ENCODE assay signal across 1 cellular context in the genomic region with DNA sequence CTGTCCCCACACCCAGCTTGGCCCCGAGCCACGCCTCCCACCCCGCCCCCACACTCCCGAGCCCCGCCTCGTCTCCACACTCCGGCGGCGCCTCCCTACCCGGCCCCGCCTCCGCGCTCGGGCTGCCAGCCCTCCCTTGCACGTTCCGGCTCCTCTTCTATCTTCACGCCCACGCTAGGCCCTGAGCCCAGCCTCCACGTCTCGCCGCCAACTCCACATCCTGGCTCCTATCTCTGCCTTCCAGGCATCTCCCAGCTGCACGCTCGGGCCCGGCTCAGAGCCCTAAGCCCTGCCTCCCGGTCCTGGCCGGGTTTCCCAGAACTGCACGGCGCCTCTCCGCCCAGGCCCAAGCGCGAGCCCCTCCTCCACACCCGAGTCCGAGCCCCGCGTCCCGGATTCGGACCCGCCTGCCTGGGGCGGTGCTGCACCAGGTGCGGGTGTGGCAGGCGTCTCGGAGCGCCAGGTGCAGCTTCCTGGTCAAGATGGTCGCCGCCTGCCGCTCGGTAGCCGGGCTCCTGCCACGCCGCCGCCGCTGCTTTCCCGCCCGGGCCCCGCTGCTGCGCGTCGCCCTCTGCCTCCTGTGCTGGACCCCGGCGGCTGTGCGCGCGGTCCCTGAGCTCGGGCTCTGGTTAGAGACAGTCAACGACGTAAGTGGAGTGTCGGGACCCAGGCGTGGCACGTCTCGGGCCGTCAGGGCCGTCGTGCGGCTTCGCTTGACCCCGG.
A peak's percentile ranks its signal among the peaks of the same experiment; 100 is the strongest.
TF ChIP-seq lines count a peak whose summit lies in the region.

A gene with protein sequence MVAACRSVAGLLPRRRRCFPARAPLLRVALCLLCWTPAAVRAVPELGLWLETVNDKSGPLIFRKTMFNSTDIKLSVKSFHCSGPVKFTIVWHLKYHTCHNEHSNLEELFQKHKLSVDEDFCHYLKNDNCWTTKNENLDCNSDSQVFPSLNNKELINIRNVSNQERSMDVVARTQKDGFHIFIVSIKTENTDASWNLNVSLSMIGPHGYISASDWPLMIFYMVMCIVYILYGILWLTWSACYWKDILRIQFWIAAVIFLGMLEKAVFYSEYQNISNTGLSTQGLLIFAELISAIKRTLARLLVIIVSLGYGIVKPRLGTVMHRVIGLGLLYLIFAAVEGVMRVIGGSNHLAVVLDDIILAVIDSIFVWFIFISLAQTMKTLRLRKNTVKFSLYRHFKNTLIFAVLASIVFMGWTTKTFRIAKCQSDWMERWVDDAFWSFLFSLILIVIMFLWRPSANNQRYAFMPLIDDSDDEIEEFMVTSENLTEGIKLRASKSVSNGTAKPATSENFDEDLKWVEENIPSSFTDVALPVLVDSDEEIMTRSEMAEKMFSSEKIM (plus strand): TSS at position 160 of the 723 bp plus-strand sequence. CDS start 323 bp downstream, at position 483.

TF ChIP-seq in WTC11, 78 proteins besides CTCF, POLR2A, EP300 and RAD21 (continued from another document and continues in another):
- TF ChIP-seq, protein P1, sequence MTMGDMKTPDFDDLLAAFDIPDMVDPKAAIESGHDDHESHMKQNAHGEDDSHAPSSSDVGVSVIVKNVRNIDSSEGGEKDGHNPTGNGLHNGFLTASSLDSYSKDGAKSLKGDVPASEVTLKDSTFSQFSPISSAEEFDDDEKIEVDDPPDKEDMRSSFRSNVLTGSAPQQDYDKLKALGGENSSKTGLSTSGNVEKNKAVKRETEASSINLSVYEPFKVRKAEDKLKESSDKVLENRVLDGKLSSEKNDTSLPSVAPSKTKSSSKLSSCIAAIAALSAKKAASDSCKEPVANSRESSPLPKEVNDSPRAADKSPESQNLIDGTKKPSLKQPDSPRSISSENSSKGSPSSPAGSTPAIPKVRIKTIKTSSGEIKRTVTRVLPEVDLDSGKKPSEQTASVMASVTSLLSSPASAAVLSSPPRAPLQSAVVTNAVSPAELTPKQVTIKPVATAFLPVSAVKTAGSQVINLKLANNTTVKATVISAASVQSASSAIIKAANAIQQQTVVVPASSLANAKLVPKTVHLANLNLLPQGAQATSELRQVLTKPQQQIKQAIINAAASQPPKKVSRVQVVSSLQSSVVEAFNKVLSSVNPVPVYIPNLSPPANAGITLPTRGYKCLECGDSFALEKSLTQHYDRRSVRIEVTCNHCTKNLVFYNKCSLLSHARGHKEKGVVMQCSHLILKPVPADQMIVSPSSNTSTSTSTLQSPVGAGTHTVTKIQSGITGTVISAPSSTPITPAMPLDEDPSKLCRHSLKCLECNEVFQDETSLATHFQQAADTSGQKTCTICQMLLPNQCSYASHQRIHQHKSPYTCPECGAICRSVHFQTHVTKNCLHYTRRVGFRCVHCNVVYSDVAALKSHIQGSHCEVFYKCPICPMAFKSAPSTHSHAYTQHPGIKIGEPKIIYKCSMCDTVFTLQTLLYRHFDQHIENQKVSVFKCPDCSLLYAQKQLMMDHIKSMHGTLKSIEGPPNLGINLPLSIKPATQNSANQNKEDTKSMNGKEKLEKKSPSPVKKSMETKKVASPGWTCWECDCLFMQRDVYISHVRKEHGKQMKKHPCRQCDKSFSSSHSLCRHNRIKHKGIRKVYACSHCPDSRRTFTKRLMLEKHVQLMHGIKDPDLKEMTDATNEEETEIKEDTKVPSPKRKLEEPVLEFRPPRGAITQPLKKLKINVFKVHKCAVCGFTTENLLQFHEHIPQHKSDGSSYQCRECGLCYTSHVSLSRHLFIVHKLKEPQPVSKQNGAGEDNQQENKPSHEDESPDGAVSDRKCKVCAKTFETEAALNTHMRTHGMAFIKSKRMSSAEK (CRISPR knock-in tag; IDR thresholded peaks at IDR 0.05; ENCODE audit: borderline replicate concordance): no peak
- TF ChIP-seq TEAD4 (CRISPR knock-in tag; IDR thresholded peaks at IDR 0.05) (no peak), IRF2 (CRISPR knock-in tag; IDR thresholded peaks at IDR 0.05; ENCODE audit: borderline replicate concordance, low read depth) (no peak), KAT7 (CRISPR knock-in tag; IDR thresholded peaks at IDR 0.05; ENCODE audit: borderline replicate concordance) (peak; percentile 93; the same call in 1 of the 2 replicates), NFATC4 (CRISPR knock-in tag; IDR thresholded peaks at IDR 0.05) (no peak), SP1 (CRISPR knock-in tag; conservative IDR thresholded peaks at IDR 0.05) (0 out of 2 replicates have a peak, but pooled peaks have one; percentile 32), ZNF671 (CRISPR knock-in tag; IDR thresholded peaks at IDR 0.05) (no peak), ZNF263 (CRISPR knock-in tag; IDR thresholded peaks at IDR 0.05; ENCODE audit: low read depth) (0 out of 2 replicates have a peak, but pooled peaks have one; percentile 36), ESRRA (CRISPR knock-in tag; IDR thresholded peaks at IDR 0.05; ENCODE audit: borderline replicate concordance) (0 out of 2 replicates have a peak, but pooled peaks have one; percentile 47), ETV6 (CRISPR knock-in tag; IDR thresholded peaks at IDR 0.05) (0 out of 2 replicates have a peak, but pooled peaks have one; percentile 29), FOXK1 (CRISPR knock-in tag; IDR thresholded peaks at IDR 0.05) (0 out of 2 replicates have a peak, but pooled peaks have one; percentile 24), CREM (CRISPR knock-in tag; IDR thresholded peaks at IDR 0.05) (peak; percentile 69; the same call in 1 of the 2 replicates)
- TF ChIP-seq, protein P2, sequence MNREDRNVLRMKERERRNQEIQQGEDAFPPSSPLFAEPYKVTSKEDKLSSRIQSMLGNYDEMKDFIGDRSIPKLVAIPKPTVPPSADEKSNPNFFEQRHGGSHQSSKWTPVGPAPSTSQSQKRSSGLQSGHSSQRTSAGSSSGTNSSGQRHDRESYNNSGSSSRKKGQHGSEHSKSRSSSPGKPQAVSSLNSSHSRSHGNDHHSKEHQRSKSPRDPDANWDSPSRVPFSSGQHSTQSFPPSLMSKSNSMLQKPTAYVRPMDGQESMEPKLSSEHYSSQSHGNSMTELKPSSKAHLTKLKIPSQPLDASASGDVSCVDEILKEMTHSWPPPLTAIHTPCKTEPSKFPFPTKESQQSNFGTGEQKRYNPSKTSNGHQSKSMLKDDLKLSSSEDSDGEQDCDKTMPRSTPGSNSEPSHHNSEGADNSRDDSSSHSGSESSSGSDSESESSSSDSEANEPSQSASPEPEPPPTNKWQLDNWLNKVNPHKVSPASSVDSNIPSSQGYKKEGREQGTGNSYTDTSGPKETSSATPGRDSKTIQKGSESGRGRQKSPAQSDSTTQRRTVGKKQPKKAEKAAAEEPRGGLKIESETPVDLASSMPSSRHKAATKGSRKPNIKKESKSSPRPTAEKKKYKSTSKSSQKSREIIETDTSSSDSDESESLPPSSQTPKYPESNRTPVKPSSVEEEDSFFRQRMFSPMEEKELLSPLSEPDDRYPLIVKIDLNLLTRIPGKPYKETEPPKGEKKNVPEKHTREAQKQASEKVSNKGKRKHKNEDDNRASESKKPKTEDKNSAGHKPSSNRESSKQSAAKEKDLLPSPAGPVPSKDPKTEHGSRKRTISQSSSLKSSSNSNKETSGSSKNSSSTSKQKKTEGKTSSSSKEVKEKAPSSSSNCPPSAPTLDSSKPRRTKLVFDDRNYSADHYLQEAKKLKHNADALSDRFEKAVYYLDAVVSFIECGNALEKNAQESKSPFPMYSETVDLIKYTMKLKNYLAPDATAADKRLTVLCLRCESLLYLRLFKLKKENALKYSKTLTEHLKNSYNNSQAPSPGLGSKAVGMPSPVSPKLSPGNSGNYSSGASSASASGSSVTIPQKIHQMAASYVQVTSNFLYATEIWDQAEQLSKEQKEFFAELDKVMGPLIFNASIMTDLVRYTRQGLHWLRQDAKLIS (CRISPR knock-in tag; IDR thresholded peaks at IDR 0.05; ENCODE audit: borderline replicate concordance): no peak
- TF ChIP-seq, protein P3, sequence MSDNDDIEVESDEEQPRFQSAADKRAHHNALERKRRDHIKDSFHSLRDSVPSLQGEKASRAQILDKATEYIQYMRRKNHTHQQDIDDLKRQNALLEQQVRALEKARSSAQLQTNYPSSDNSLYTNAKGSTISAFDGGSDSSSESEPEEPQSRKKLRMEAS (CRISPR knock-in tag; IDR thresholded peaks at IDR 0.05): peak; percentile 64
- TF ChIP-seq, protein P4, sequence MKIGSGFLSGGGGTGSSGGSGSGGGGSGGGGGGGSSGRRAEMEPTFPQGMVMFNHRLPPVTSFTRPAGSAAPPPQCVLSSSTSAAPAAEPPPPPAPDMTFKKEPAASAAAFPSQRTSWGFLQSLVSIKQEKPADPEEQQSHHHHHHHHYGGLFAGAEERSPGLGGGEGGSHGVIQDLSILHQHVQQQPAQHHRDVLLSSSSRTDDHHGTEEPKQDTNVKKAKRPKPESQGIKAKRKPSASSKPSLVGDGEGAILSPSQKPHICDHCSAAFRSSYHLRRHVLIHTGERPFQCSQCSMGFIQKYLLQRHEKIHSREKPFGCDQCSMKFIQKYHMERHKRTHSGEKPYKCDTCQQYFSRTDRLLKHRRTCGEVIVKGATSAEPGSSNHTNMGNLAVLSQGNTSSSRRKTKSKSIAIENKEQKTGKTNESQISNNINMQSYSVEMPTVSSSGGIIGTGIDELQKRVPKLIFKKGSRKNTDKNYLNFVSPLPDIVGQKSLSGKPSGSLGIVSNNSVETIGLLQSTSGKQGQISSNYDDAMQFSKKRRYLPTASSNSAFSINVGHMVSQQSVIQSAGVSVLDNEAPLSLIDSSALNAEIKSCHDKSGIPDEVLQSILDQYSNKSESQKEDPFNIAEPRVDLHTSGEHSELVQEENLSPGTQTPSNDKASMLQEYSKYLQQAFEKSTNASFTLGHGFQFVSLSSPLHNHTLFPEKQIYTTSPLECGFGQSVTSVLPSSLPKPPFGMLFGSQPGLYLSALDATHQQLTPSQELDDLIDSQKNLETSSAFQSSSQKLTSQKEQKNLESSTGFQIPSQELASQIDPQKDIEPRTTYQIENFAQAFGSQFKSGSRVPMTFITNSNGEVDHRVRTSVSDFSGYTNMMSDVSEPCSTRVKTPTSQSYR (CRISPR knock-in tag; IDR thresholded peaks at IDR 0.05): no peak
- TF ChIP-seq, protein P5, sequence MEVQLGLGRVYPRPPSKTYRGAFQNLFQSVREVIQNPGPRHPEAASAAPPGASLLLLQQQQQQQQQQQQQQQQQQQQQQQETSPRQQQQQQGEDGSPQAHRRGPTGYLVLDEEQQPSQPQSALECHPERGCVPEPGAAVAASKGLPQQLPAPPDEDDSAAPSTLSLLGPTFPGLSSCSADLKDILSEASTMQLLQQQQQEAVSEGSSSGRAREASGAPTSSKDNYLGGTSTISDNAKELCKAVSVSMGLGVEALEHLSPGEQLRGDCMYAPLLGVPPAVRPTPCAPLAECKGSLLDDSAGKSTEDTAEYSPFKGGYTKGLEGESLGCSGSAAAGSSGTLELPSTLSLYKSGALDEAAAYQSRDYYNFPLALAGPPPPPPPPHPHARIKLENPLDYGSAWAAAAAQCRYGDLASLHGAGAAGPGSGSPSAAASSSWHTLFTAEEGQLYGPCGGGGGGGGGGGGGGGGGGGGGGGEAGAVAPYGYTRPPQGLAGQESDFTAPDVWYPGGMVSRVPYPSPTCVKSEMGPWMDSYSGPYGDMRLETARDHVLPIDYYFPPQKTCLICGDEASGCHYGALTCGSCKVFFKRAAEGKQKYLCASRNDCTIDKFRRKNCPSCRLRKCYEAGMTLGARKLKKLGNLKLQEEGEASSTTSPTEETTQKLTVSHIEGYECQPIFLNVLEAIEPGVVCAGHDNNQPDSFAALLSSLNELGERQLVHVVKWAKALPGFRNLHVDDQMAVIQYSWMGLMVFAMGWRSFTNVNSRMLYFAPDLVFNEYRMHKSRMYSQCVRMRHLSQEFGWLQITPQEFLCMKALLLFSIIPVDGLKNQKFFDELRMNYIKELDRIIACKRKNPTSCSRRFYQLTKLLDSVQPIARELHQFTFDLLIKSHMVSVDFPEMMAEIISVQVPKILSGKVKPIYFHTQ (CRISPR knock-in tag; IDR thresholded peaks at IDR 0.05): no peak
- TF ChIP-seq, protein P6, sequence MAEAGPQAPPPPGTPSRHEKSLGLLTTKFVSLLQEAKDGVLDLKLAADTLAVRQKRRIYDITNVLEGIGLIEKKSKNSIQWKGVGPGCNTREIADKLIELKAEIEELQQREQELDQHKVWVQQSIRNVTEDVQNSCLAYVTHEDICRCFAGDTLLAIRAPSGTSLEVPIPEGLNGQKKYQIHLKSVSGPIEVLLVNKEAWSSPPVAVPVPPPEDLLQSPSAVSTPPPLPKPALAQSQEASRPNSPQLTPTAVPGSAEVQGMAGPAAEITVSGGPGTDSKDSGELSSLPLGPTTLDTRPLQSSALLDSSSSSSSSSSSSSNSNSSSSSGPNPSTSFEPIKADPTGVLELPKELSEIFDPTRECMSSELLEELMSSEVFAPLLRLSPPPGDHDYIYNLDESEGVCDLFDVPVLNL (CRISPR knock-in tag; IDR thresholded peaks at IDR 0.05; ENCODE audit: borderline replicate concordance, low read depth): 0 out of 2 replicates have a peak, but pooled peaks have one; percentile 23
- TF ChIP-seq, protein P7, sequence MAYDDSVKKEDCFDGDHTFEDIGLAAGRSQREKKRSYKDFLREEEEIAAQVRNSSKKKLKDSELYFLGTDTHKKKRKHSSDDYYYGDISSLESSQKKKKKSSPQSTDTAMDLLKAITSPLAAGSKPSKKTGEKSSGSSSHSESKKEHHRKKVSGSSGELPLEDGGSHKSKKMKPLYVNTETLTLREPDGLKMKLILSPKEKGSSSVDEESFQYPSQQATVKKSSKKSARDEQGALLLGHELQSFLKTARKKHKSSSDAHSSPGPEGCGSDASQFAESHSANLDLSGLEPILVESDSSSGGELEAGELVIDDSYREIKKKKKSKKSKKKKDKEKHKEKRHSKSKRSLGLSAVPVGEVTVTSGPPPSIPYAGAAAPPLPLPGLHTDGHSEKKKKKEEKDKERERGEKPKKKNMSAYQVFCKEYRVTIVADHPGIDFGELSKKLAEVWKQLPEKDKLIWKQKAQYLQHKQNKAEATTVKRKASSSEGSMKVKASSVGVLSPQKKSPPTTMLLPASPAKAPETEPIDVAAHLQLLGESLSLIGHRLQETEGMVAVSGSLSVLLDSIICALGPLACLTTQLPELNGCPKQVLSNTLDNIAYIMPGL (CRISPR knock-in tag; IDR thresholded peaks at IDR 0.05): peak; percentile 85; the same call in 1 of the 2 replicates
- TF ChIP-seq, protein P8, sequence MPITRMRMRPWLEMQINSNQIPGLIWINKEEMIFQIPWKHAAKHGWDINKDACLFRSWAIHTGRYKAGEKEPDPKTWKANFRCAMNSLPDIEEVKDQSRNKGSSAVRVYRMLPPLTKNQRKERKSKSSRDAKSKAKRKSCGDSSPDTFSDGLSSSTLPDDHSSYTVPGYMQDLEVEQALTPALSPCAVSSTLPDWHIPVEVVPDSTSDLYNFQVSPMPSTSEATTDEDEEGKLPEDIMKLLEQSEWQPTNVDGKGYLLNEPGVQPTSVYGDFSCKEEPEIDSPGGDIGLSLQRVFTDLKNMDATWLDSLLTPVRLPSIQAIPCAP (CRISPR knock-in tag; IDR thresholded peaks at IDR 0.05): no peak
